Comparison of ENCODE assay signal across 8 cellular contexts in the genomic region with DNA sequence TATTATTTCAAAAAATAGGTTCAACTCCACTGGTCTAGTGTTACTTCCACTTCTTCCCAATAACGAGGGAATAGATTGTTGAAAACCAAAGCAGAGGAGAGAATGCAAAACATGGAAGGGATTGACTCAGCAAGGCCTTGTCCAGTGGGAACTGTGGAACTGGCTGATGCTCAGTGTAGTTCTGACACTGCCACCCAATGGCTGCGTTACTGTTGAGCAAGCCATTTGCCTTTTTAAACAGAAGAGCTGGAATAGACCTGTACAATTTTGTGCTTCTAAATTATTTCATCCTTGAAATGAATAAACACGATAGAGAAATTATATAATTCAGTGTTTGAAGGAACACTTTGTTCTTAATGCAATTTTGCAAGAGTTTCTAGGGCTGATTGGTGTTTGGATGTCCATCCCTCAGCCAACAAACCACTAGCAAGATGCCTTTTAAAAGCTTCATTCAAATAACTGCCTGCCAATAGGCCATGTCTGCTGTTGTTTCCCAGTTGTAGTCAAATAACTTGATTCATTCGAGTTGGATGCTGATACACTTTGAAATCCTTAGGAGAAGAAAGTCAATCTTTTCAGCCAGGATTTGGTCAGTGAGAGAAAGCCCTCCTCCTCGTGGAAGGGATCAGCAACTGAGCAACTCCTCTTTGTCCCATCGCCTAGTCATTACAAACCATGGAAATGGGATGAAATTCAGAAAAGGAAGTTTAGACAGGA. TPM values are rescaled to one million over a fixed set of nuclear protein-coding genes. Genes with fewer than 3 reads are reported as not detected.
DNase-seq lines count a peak whose midpoint lies in the region; ATAC-seq and TF ChIP-seq lines count a peak whose summit lies in the region.

No MANE protein-coding gene starts in this region.

- H3K27me3 ChIP-seq in Peyer's patch (no peaks in the 10 kb centered on the region), foreskin keratinocyte (no peaks in the 10 kb centered on the region)

- no peaks in the 10 kb centered on the region for H3K9me3 ChIP-seq in Peyer's patch

- TF ChIP-seq CTCF in Peyer's patch (IDR thresholded peaks at IDR 0.05) (peak in 2 of 6 experiments; percentile 7 to 16), foreskin keratinocyte (conservative IDR thresholded peaks at IDR 0.05) (peak; percentile 10)

- H3K36me3 ChIP-seq in Peyer's patch = no peaks in the 10 kb centered on the region

- H3K36me3 Mint-ChIP-seq in activated CD4-positive, alpha-beta T cell treated with anti-CD3 and anti-CD28 coated beads, Interleukin-2, amount 10 ng/mL, durations not matched to agents 7 days and 5 days (ENCODE audit: low read depth) = peaks cover 2% of the 10 kb centered on the region

- no peaks in the 10 kb centered on the region for H3K9me3 Mint-ChIP-seq in activated CD4-positive, alpha-beta T cell treated with anti-CD3 and anti-CD28 coated beads, Interleukin-2, amount 10 ng/mL, durations not matched to agents 7 days and 5 days

- CTCF ChIA-PET in activated CD4-positive, alpha-beta T cell treated with anti-CD3 and anti-CD28 coated beads, Interleukin-2, amount 10 ng/mL, durations not matched to agents 7 days and 5 days (lab: Charles Lee) = interaction anchor here (1.2 kb wide), 2 partner anchors 14 to 16 kb away, joined by 3 to 4 read pairs; no protein-coding TSS in a partner anchor

- DNase-seq in Daoy (ENCODE audit: low read depth) = peak; percentile 36
- DNase-seq in Peyer's patch = peak in 1 of 3 donors; percentile 56
- no peak for DNase-seq in foreskin keratinocyte
- DNase-seq in posterior vena cava (ENCODE audit: low spot score) = peak; percentile 84
- no peak for DNase-seq in activated CD4-positive, alpha-beta T cell treated with anti-CD3 and anti-CD28 coated beads, Interleukin-2, amount 10 ng/mL, durations not matched to agents 7 days and 5 days

- H3K4me1 Mint-ChIP-seq in activated CD4-positive, alpha-beta T cell treated with anti-CD3 and anti-CD28 coated beads, Interleukin-2, amount 10 ng/mL, durations not matched to agents 7 days and 5 days = no peaks in the 10 kb centered on the region

- no peak overlapping the region for H3K4me3 ChIP-seq in Peyer's patch

- H3K27ac Mint-ChIP-seq in activated CD4-positive, alpha-beta T cell treated with anti-CD3 and anti-CD28 coated beads, Interleukin-2, amount 10 ng/mL, durations not matched to agents 7 days and 5 days = no peak overlapping the region

- H3K4me3 Mint-ChIP-seq in activated CD4-positive, alpha-beta T cell treated with anti-CD3 and anti-CD28 coated beads, Interleukin-2, amount 10 ng/mL, durations not matched to agents 7 days and 5 days = no peak overlapping the region

- peaks cover 15% of the 10 kb centered on the region for H3K27me3 Mint-ChIP-seq in activated CD4-positive, alpha-beta T cell treated with anti-CD3 and anti-CD28 coated beads, Interleukin-2, amount 10 ng/mL, durations not matched to agents 7 days and 5 days

- H3K27ac ChIP-seq in Peyer's patch = peak overlapping the region in 3 of 4 donors; percentile 7 to 63 (median 57)
- no peak overlapping the region for H3K27ac ChIP-seq in foreskin keratinocyte

- no peak for TF ChIP-seq POLR2A in Peyer's patch (IDR thresholded peaks at IDR 0.05)

- intact Hi-C loops in posterior vena cava (cut with DNase I) = loop anchor here (2.0 to 5.0 kb wide), 2 partner anchors 46 to 52 kb away; no protein-coding TSS in a partner anchor

- H3K4me1 ChIP-seq in Peyer's patch (no peaks in the 10 kb centered on the region), foreskin keratinocyte (peaks cover 7% of the 10 kb centered on the region)

- POLR2A ChIA-PET in activated CD4-positive, alpha-beta T cell treated with anti-CD3 and anti-CD28 coated beads, Interleukin-2, amount 10 ng/mL, durations not matched to agents 7 days and 5 days (lab: Charles Lee) = no interaction called here

- ATAC-seq in foreskin keratinocyte (no peak), GM19397 (IDR thresholded peaks at IDR 0.05; ENCODE audit: unreplicated experiment) (no peak), HG02885 (IDR thresholded peaks at IDR 0.05; ENCODE audit: poor library complexity, unreplicated experiment) (no peak), HG02884 (IDR thresholded peaks at IDR 0.05; ENCODE audit: unreplicated experiment) (no peak)

RNA-seq across cellular contexts. Expression of a gene that starts 7.2 kb away (rescaled TPM):
- total RNA-seq in Daoy (2014; rRNA removed; shearing (Covaris generic)) = 39.0 and 76.2 TPM in 2 replicates
- total RNA-seq in Peyer's patch (100 to 1,000 TPM in 3 of 4 donors, 10 to 100 TPM in 1; 76.0 to 127 (median 115) TPM), foreskin keratinocyte (0.44 TPM in 1 of 2 replicates, not detected in the other), posterior vena cava (1,000 to 10,000 TPM; 4,815 to 5,579 TPM)
- polyA plus RNA-seq in foreskin keratinocyte = 0.20 TPM in 1 of 2 replicates, not detected in the other
- total RNA-seq in activated CD4-positive, alpha-beta T cell treated with anti-CD3 and anti-CD28 coated beads, Interleukin-2, amount 10 ng/mL, durations not matched to agents 7 days and 5 days = under 1 TPM in 1 of 2 experiments, not detected in 1; 0.20 TPM

RNA-seq across cellular contexts. Expression of a gene that starts 45.5 kb away (rescaled TPM):
- not detected in 2 replicates for total RNA-seq in Daoy (2014; rRNA removed; shearing (Covaris generic))
- total RNA-seq in Peyer's patch = 1 to 10 TPM in 2 of 4 donors, under 1 TPM in 1, not detected in 1; 0.94 to 2.5 (median 1.2) TPM
- total RNA-seq in foreskin keratinocyte = 0.07 TPM in 2 replicates
- 0.06 and 0.08 TPM in 2 replicates for polyA plus RNA-seq in foreskin keratinocyte
- total RNA-seq in posterior vena cava = 1 to 10 TPM; 1.0 to 1.2 TPM
- 10 to 100 TPM in 1 of 2 experiments, 1 to 10 TPM in 1; 8.3 to 11.3 TPM for total RNA-seq in activated CD4-positive, alpha-beta T cell treated with anti-CD3 and anti-CD28 coated beads, Interleukin-2, amount 10 ng/mL, durations not matched to agents 7 days and 5 days

RNA-seq across cellular contexts. Expression of a gene that starts 49.6 kb away (rescaled TPM):
- not detected in 2 replicates for total RNA-seq in Daoy (2014; rRNA removed; shearing (Covaris generic))
- under 1 TPM in 2 of 4 donors, not detected in 2; 0.13 to 0.18 TPM for total RNA-seq in Peyer's patch
- not detected in 2 replicates for total RNA-seq in foreskin keratinocyte
- polyA plus RNA-seq in foreskin keratinocyte = not detected in 2 replicates
- 10 to 100 TPM; 11.3 to 16.1 TPM for total RNA-seq in posterior vena cava
- total RNA-seq in activated CD4-positive, alpha-beta T cell treated with anti-CD3 and anti-CD28 coated beads, Interleukin-2, amount 10 ng/mL, durations not matched to agents 7 days and 5 days = not detected

Comparison
In these comparisons a context has a peak if more than half of its experiments do, and no peak if none do; other contexts are left out.
1. DNase-seq: peak in Daoy (single experiment) and posterior vena cava (single experiment); none in foreskin keratinocyte (0 of 2) and activated CD4-positive, alpha-beta T cell treated with anti-CD3 and anti-CD28 coated beads, Interleukin-2, amount 10 ng/mL, durations not matched to agents 7 days and 5 days (single experiment).
2. RNA of a gene that starts 7.2 kb away (total RNA-seq): 4,815 to 5,579 TPM in posterior vena cava; 76.0 to 127 TPM in Peyer's patch, 39.0 to 76.2 TPM in Daoy, 0.20 TPM in activated CD4-positive, alpha-beta T cell treated with anti-CD3 and anti-CD28 coated beads, Interleukin-2, amount 10 ng/mL, durations not matched to agents 7 days and 5 days and 0.44 TPM in foreskin keratinocyte; every median in the first group is over 10 times any median in the second.
3. RNA of a gene that starts 49.6 kb away (total RNA-seq): 11.3 to 16.1 TPM in posterior vena cava; 0.13 to 0.18 TPM in Peyer's patch, not detected in Daoy, not detected in foreskin keratinocyte and not detected in activated CD4-positive, alpha-beta T cell treated with anti-CD3 and anti-CD28 coated beads, Interleukin-2, amount 10 ng/mL, durations not matched to agents 7 days and 5 days; every median in the first group is over 10 times any median in the second.